Comparison of ENCODE assay signal across 11 cellular contexts in the genomic region with DNA sequence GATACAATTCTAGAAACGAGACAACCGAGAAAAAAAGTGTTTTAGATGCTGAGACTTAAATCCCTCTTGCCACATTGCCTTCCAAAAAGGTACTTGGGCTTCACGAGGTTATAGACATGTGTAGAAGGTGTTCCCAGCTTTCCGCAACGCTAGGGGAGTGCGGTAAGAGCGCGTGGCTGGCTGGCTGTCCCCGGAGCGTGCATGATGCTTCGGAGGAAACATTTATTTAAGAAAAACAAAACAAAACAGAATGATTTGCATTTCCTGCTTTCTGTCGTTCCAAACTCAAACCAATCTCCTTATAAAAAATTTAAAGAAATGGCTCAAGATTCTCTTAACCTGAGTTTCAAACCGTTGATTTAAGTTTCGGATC. TPM values are rescaled to one million over a fixed set of nuclear protein-coding genes. Genes with fewer than 3 reads are reported as not detected.
DNase-seq lines count a peak whose midpoint lies in the region; ATAC-seq and TF ChIP-seq lines count a peak whose summit lies in the region.
"Had no signal": no experiment of that assay in that cellular context is flagged by ENCODE, and none has a peak within 500 bp of the region (broad histone marks: within the 10 kb centered on the region; RNA-seq: fewer than 3 reads in every experiment).

No MANE protein-coding gene starts in this region.

- POLR2A ChIA-PET in activated CD4-positive, alpha-beta T cell treated with anti-CD3 and anti-CD28 coated beads, Interleukin-2, amount 10 ng/mL, durations not matched to agents 7 days and 5 days (lab: Charles Lee), result no interaction called here

- peaks cover 74% of the 10 kb centered on the region for H3K27me3 Mint-ChIP-seq in activated CD4-positive, alpha-beta T cell treated with anti-CD3 and anti-CD28 coated beads, Interleukin-2, amount 10 ng/mL, durations not matched to agents 7 days and 5 days

- H3K4me1 Mint-ChIP-seq in activated CD4-positive, alpha-beta T cell treated with anti-CD3 and anti-CD28 coated beads, Interleukin-2, amount 10 ng/mL, durations not matched to agents 7 days and 5 days, result peaks cover 6% of the 10 kb centered on the region

- H3K36me3 Mint-ChIP-seq in activated CD4-positive, alpha-beta T cell treated with anti-CD3 and anti-CD28 coated beads, Interleukin-2, amount 10 ng/mL, durations not matched to agents 7 days and 5 days (ENCODE audit: low read depth), result no peaks in the 10 kb centered on the region

- H3K4me3 ChIP-seq in stomach (peak overlapping the region; percentile 48 to 56 (median 52)), sigmoid colon (peak overlapping the region in 1 of 4 donors; percentile 47)
- H3K4me3 ChIP-seq: MG63 had no signal

- no peak for ATAC-seq in HG03469 (IDR thresholded peaks at IDR 0.05; ENCODE audit: unreplicated experiment)

- TF ChIP-seq EP300 in stomach (IDR thresholded peaks at IDR 0.05) (no peak), sigmoid colon (IDR thresholded peaks at IDR 0.05) (no peak)

- TF ChIP-seq CTCF in stomach (IDR thresholded peaks at IDR 0.05) (no peak), sigmoid colon (IDR thresholded peaks at IDR 0.05) (no peak)

- no peak overlapping the region for H3K27ac Mint-ChIP-seq in activated CD4-positive, alpha-beta T cell treated with anti-CD3 and anti-CD28 coated beads, Interleukin-2, amount 10 ng/mL, durations not matched to agents 7 days and 5 days

- CTCF ChIA-PET in activated CD4-positive, alpha-beta T cell treated with anti-CD3 and anti-CD28 coated beads, Interleukin-2, amount 10 ng/mL, durations not matched to agents 7 days and 5 days (lab: Charles Lee), result interaction anchor here (0.6 kb wide), 1 partner anchor 278 kb away, joined by 3 read pairs; no protein-coding TSS in a partner anchor

- H3K36me3 ChIP-seq in stomach, result no peaks in the 10 kb centered on the region
- no peaks in the 10 kb centered on the region for H3K36me3 ChIP-seq in sigmoid colon
- H3K36me3 ChIP-seq: MG63 had no signal

- H3K4me3 Mint-ChIP-seq in activated CD4-positive, alpha-beta T cell treated with anti-CD3 and anti-CD28 coated beads, Interleukin-2, amount 10 ng/mL, durations not matched to agents 7 days and 5 days, result peak overlapping the region; percentile 61

- H3K4me1 ChIP-seq in stomach, result peaks cover 10 to 20% (median 16%) of the 10 kb centered on the region in 4 donors
- H3K4me1 ChIP-seq in sigmoid colon, result peaks cover 0 to 14% (median 12%) of the 10 kb centered on the region in 4 donors

- H3K27ac ChIP-seq in stomach (no peak overlapping the region), sigmoid colon (no peak overlapping the region)

- 28 to 38% (median 30%) methylated on average over 14 of the region's 14 CpGs for WGBS in stomach, 5 donors
- 37 to 38% methylated on average over 14 of the region's 14 CpGs for WGBS in sigmoid colon, 2 donors

- H3K9me3 ChIP-seq in stomach (no peaks in the 10 kb centered on the region), sigmoid colon (no peaks in the 10 kb centered on the region)
- H3K9me3 ChIP-seq: MG63 had no signal

- intact Hi-C loops in stomach (cut with DNase I; ENCODE audit: low total_unique reads) (no loop called here), sigmoid colon (cut with DNase I) (no loop called here)

- H3K27me3 ChIP-seq in stomach (peaks cover 0 to 73% (median 26%) of the 10 kb centered on the region in 3 donors), sigmoid colon (peaks cover 14 to 66% (median 45%) of the 10 kb centered on the region in 3 donors)

- TF ChIP-seq POLR2A in stomach (IDR thresholded peaks at IDR 0.05) (no peak), sigmoid colon (IDR thresholded peaks at IDR 0.05) (no peak)

- no peaks in the 10 kb centered on the region for H3K9me3 Mint-ChIP-seq in activated CD4-positive, alpha-beta T cell treated with anti-CD3 and anti-CD28 coated beads, Interleukin-2, amount 10 ng/mL, durations not matched to agents 7 days and 5 days

- DNase-seq in activated CD4-positive, alpha-beta T cell treated with anti-CD3 and anti-CD28 coated beads, Interleukin-2, amount 10 ng/mL, durations not matched to agents 7 days and 5 days, result no peak
- no peak for DNase-seq in activated CD4-positive, alpha-beta T cell treated with anti-CD3 and anti-CD28 coated beads, Interleukin-2, amount 50 U/mL, for 1 hour
- peak; percentile 17 for DNase-seq in astrocyte of the hippocampus (ENCODE audit: low read depth, low spot score)
- peak; percentile 51 for DNase-seq in left kidney (ENCODE audit: low read depth, low spot score)
- no peak for DNase-seq in stomach
- no peak for DNase-seq in sigmoid colon
- DNase-seq in NCI-H187 (lab: John Stamatoyannopoulos, UW), result no peak
- DNase-seq: amniotic stem cell; MG63; NK-92 treated with Interleukin-12 subunit alpha and Interleukin-12 subunit beta, amount 100 ng/mL, for 24 hours had no signal

RNA-seq across cellular contexts. Expression of a gene that starts 0.8 kb away (rescaled TPM):
- total RNA-seq in activated CD4-positive, alpha-beta T cell treated with anti-CD3 and anti-CD28 coated beads, Interleukin-2, amount 10 ng/mL, durations not matched to agents 7 days and 5 days, result not detected
- under 1 TPM in 3 of 5 donors, not detected in 2; 0.14 to 0.73 (median 0.58) TPM for total RNA-seq in stomach
- 1 to 10 TPM in 1 of 3 donors, under 1 TPM in 1, not detected in 1; 0.10 to 2.6 TPM for polyA plus RNA-seq in stomach
- total RNA-seq in sigmoid colon, result under 1 TPM in 1 of 4 donors, not detected in 3; 0.16 TPM
- polyA plus RNA-seq in sigmoid colon, result 1 to 10 TPM in 1 of 3 donors, under 1 TPM in 1, not detected in 1; 0.60 to 1.4 TPM

RNA-seq across cellular contexts. Expression of a gene that starts 46.4 kb away (rescaled TPM):
- 1 to 10 TPM; 6.3 to 7.7 TPM for total RNA-seq in activated CD4-positive, alpha-beta T cell treated with anti-CD3 and anti-CD28 coated beads, Interleukin-2, amount 10 ng/mL, durations not matched to agents 7 days and 5 days
- 10 to 100 TPM in 3 of 5 donors, 1 to 10 TPM in 2; 3.8 to 62.4 (median 25.0) TPM for total RNA-seq in stomach
- 1 to 10 TPM; 5.3 to 8.6 (median 6.0) TPM for polyA plus RNA-seq in stomach
- total RNA-seq in sigmoid colon, result 10 to 100 TPM; 16.6 to 31.0 (median 17.8) TPM
- polyA plus RNA-seq in sigmoid colon, result 10 to 100 TPM in 1 of 3 donors, 1 to 10 TPM in 2; 7.9 to 12.0 (median 8.1) TPM

Comparison
In these comparisons a context has a peak if more than half of its experiments do, and no peak if none do; other contexts are left out.
1. DNase-seq: peak in astrocyte of the hippocampus (single experiment) and left kidney (single experiment); none in activated CD4-positive, alpha-beta T cell treated with anti-CD3 and anti-CD28 coated beads, Interleukin-2, amount 10 ng/mL, durations not matched to agents 7 days and 5 days (single experiment), activated CD4-positive, alpha-beta T cell treated with anti-CD3 and anti-CD28 coated beads, Interleukin-2, amount 50 U/mL, for 1 hour (single experiment), stomach (single experiment), sigmoid colon (single experiment) and NCI-H187 (0 of 2).